In genomic region chr2:120863173-120863545, GRCh38 we compare ENCODE assay signal across 1 cellular context.
TF ChIP-seq lines count a peak whose summit lies in the region.

No MANE protein-coding gene starts in this region.

TF ChIP-seq in GM23338, 12 proteins besides CTCF, POLR2A, EP300 and RAD21 (continued from another document):
- TF ChIP-seq EZH2 (IDR thresholded peaks at IDR 0.05; ENCODE audit: low read depth, unreplicated experiment) (no peak), ZNF331 (CRISPR knock-in tag; IDR thresholded peaks at IDR 0.05; ENCODE audit: low read depth) (no peak), STAT1 (IDR thresholded peaks at IDR 0.05; ENCODE audit: unreplicated experiment) (no peak), CREB1 (CRISPR knock-in tag; IDR thresholded peaks at IDR 0.05; ENCODE audit: low read depth) (no peak), POLR2AphosphoS5 (IDR thresholded peaks at IDR 0.05; ENCODE audit: low read depth) (no peak), EZH2phosphoT487 (IDR thresholded peaks at IDR 0.05; ENCODE audit: unreplicated experiment) (no peak), ZNF114 (CRISPR knock-in tag; IDR thresholded peaks at IDR 0.05) (no peak), REST (IDR thresholded peaks at IDR 0.05; ENCODE audit: unreplicated experiment) (no peak), NANOG (IDR thresholded peaks at IDR 0.05; ENCODE audit: borderline replicate concordance) (no peak), ZNF462 (CRISPR knock-in tag; IDR thresholded peaks at IDR 0.05) (no peak)
